ENCODE assay signal across 14 cellular contexts in genomic region chr1:191240925-191241324, GRCh38.
"Had no signal": no experiment of that assay in that cellular context is flagged by ENCODE, and none has a peak within 500 bp of the region (broad histone marks: within the 10 kb centered on the region; RNA-seq: fewer than 3 reads in every experiment).

No MANE protein-coding gene starts in this region.

- H3K27ac Mint-ChIP-seq: naive thymus-derived CD4-positive, alpha-beta T cell had no signal

- H3K4me3 Mint-ChIP-seq: naive thymus-derived CD4-positive, alpha-beta T cell had no signal

- H3K27me3 Mint-ChIP-seq: naive thymus-derived CD4-positive, alpha-beta T cell had no signal

- H3K4me1 ChIP-seq: esophagus squamous epithelium, pancreas, upper lobe of right lung had no signal

- H3K4me1 Mint-ChIP-seq: naive thymus-derived CD4-positive, alpha-beta T cell had no signal

- DNase-seq: activated CD4-positive, alpha-beta T cell treated with anti-CD3 and anti-CD28 coated beads, Interleukin-2, amount 50 U/mL, for 4 hours; activated CD4-positive, CD25-positive, alpha-beta regulatory T cell treated with anti-CD3 and anti-CD28 coated beads, Interleukin-2, amount 50 U/mL, for 72 hours; activated naive CD4-positive, alpha-beta T cell treated with Interleukin-2 at 50 U/mL for 16 hours; activated T-cell treated with anti-CD3 and anti-CD28 coated beads for 4 hours; esophagus squamous epithelium; mucosa of descending colon; naive thymus-derived CD4-positive, alpha-beta T cell; pancreas; stimulated activated CD4-positive, alpha-beta T cell treated with anti-CD3 and anti-CD28 coated beads, Interleukin-1b, Interleukin-23, amount 100 ng/mL, for 48 hours; upper lobe of right lung had no signal

- H3K27ac ChIP-seq: esophagus squamous epithelium, hepatocyte, pancreas, thoracic aorta, upper lobe of right lung had no signal

- H3K36me3 ChIP-seq: esophagus squamous epithelium, pancreas, thoracic aorta, upper lobe of right lung had no signal

- H3K4me3 ChIP-seq: esophagus squamous epithelium, hepatocyte, mucosa of descending colon, pancreas, thoracic aorta, upper lobe of right lung had no signal

- H3K27me3 ChIP-seq: esophagus squamous epithelium, hepatocyte, pancreas, upper lobe of right lung had no signal

- ATAC-seq: left lobe of liver; mucosa of descending colon; naive thymus-derived CD4-positive, alpha-beta T cell; pancreas; sciatic nerve; upper lobe of right lung had no signal

- H3K9me3 ChIP-seq: mucosa of descending colon, pancreas, thoracic aorta, upper lobe of right lung had no signal
